1 cellular context compared by ENCODE assay signal in the genomic region with DNA sequence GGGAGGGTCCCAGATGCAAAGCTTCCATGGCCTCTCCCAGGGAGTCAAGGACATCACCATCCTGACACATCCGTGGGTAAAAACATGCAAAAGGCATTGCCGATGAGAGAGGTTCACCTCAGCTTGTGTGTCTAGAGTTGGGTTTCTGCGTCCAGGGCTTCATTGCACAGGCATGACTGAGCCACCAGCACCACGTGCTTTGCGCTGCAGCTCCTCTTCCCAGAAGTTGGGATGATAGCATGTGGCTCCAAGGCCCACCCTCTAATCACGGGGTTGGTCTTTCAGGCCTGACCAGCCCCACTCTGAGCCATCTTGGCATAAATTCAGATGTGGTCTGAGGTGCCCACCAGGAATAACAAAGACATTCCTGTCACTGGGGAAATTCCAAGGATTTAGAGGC.
TF ChIP-seq lines count a peak whose summit lies in the region.

No MANE protein-coding gene starts in this region.

TF ChIP-seq in SK-N-SH, 30 proteins besides CTCF, POLR2A, EP300 and RAD21:
- TF ChIP-seq TAF1 (IDR thresholded peaks at IDR 0.05; ENCODE audit: borderline replicate concordance, low read depth, low read length) = no peak
- no peak for TF ChIP-seq TCF12 (IDR thresholded peaks at IDR 0.05)
- TF ChIP-seq FOSL2 (IDR thresholded peaks at IDR 0.05; ENCODE audit: borderline replicate concordance, low read depth) = no peak
- TF ChIP-seq, protein P1, sequence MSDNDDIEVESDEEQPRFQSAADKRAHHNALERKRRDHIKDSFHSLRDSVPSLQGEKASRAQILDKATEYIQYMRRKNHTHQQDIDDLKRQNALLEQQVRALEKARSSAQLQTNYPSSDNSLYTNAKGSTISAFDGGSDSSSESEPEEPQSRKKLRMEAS (IDR thresholded peaks at IDR 0.05; ENCODE audit: low read depth) = no peak
TF ChIP-seq in SK-N-SH: peak in this region for 0.
